In genomic region chr17:65514082-65514481, GRCh38 we compare ENCODE assay signal across 1 cellular context.
TF ChIP-seq lines count a peak whose summit lies in the region.

No MANE protein-coding gene starts in this region.

TF ChIP-seq in GM12878, 131 proteins besides CTCF, POLR2A, EP300 and RAD21:
- TF ChIP-seq, protein P1, sequence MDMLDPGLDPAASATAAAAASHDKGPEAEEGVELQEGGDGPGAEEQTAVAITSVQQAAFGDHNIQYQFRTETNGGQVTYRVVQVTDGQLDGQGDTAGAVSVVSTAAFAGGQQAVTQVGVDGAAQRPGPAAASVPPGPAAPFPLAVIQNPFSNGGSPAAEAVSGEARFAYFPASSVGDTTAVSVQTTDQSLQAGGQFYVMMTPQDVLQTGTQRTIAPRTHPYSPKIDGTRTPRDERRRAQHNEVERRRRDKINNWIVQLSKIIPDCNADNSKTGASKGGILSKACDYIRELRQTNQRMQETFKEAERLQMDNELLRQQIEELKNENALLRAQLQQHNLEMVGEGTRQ (IDR thresholded peaks at IDR 0.05; ENCODE audit: borderline replicate concordance, low read depth, low read length) = no peak
- TF ChIP-seq IKZF2 (IDR thresholded peaks at IDR 0.05) (peak; percentile 46 to 62), JUND (IDR thresholded peaks at IDR 0.05; ENCODE audit: low read depth, low read length) (no peak), RUNX3 (IDR thresholded peaks at IDR 0.05; ENCODE audit: low read length) (peak; percentile 20; the same call in 1 of the 2 replicates), EED (IDR thresholded peaks at IDR 0.05; ENCODE audit: low read depth) (peak; percentile 41; the same call in 1 of the 2 replicates), BHLHE40 (IDR thresholded peaks at IDR 0.05; ENCODE audit: borderline replicate concordance in 1 of 2, low read depth in 2 of 2, low read length in 1 of 2) (peak in 1 of 2 experiments; percentile 8; a peak in 1 of 4 replicates)
- TF ChIP-seq, protein P2, sequence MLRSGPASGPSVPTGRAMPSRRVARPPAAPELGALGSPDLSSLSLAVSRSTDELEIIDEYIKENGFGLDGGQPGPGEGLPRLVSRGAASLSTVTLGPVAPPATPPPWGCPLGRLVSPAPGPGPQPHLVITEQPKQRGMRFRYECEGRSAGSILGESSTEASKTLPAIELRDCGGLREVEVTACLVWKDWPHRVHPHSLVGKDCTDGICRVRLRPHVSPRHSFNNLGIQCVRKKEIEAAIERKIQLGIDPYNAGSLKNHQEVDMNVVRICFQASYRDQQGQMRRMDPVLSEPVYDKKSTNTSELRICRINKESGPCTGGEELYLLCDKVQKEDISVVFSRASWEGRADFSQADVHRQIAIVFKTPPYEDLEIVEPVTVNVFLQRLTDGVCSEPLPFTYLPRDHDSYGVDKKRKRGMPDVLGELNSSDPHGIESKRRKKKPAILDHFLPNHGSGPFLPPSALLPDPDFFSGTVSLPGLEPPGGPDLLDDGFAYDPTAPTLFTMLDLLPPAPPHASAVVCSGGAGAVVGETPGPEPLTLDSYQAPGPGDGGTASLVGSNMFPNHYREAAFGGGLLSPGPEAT (IDR thresholded peaks at IDR 0.05; ENCODE audit: low read depth) = no peak
